ENCODE assay signal across 9 cellular contexts in genomic region chr19:52397310-52398090, GRCh38. TPM values are rescaled to one million over a fixed set of nuclear protein-coding genes. Genes with fewer than 3 reads are reported as not detected.
DNase-seq lines count a peak whose midpoint lies in the region; ATAC-seq and TF ChIP-seq lines count a peak whose summit lies in the region.
"Had no signal": no experiment of that assay in that cellular context is flagged by ENCODE, and none has a peak within 500 bp of the region (broad histone marks: within the 10 kb centered on the region; RNA-seq: fewer than 3 reads in every experiment).

Gene ZNF528, plus strand, starts transcription at chr19:52397849. Its CDS starts 4,165 bp downstream, at chr19:52402014.

- peak; percentile 61 for TF ChIP-seq POLR2A in GM19193 (IDR thresholded peaks at IDR 0.05; ENCODE audit: extremely low read depth, insufficient read depth, insufficient read length)
- TF ChIP-seq POLR2A in adrenal gland (IDR thresholded peaks at IDR 0.05), result peak; percentile 29 to 67
- TF ChIP-seq POLR2A in thyroid gland (IDR thresholded peaks at IDR 0.05), result peak in 1 of 2 donors; percentile 60

- H3K9me3 ChIP-seq in adrenal gland (replicated peaks in 1 of 3) (peaks cover 0 to 4% (median 0%) of the 10 kb centered on the region in 3 donors), thyroid gland (no peaks in the 10 kb centered on the region)

- H3K27ac ChIP-seq in adrenal gland, result peak within 1 kb of the TSS in 4 of 5 donors; percentile 22 to 83 (median 58)
- H3K27ac ChIP-seq in thyroid gland, result peak within 1 kb of the TSS; percentile 37 to 59 (median 45)

- H3K4me1 ChIP-seq in adrenal gland (replicated peaks in 1 of 2), result peaks cover 10 to 15% of the 10 kb centered on the region in 2 donors
- peaks cover 6 to 15% of the 10 kb centered on the region in 2 donors for H3K4me1 ChIP-seq in thyroid gland

- H3K36me3 ChIP-seq in adrenal gland (replicated peaks in 1 of 2) (peaks cover 0 to 10% of the 10 kb centered on the region in 2 donors), thyroid gland (peaks cover 11 to 19% of the 10 kb centered on the region in 2 donors)

- H3K4me3 ChIP-seq in LNCaP clone FGC (ENCODE audit: low read depth, low read length) (peak within 1 kb of the TSS; percentile 71), adrenal gland (peak within 1 kb of the TSS; percentile 26 to 84 (median 68)), thyroid gland (replicated peaks in 1 of 3) (peak within 1 kb of the TSS; percentile 53 to 85 (median 85))

- intact Hi-C loops in adrenal gland (cut with DNase I) (no loop called here), Right ventricle myocardium inferior (cut with DNase I) (loop anchor here (2.0 to 5.0 kb wide), 2 partner anchors 27 to 55 kb away; partner anchors contain the start of gene ZNF578), thyroid gland (cut with DNase I) (no loop called here)

- no peak for TF ChIP-seq CTCF in LNCaP clone FGC (IDR thresholded peaks at IDR 0.05; ENCODE audit: control insufficient read depth, extremely low read depth, insufficient read depth)
- no peak for TF ChIP-seq CTCF in adrenal gland (IDR thresholded peaks at IDR 0.05)
- TF ChIP-seq CTCF in thyroid gland (IDR thresholded peaks at IDR 0.05), result no peak

- ATAC-seq in Right ventricle myocardium inferior, result peak; percentile 100
- ATAC-seq: HCT116 had no signal

- WGBS in adrenal gland, 4 donors, result 0 to 1% (median 1%) methylated on average over 19 to 37 of the region's 37 CpGs
- WGBS in thyroid gland, 2 donors, result 0 to 1% methylated on average over 36 to 37 of the region's 37 CpGs

- H3K27me3 ChIP-seq in adrenal gland (no peaks in the 10 kb centered on the region), thyroid gland (no peaks in the 10 kb centered on the region)

- DNase-seq in AG08396 (ENCODE audit: low spot score) (peak; percentile 99), LNCaP clone FGC (ENCODE audit: low read depth) (peak; percentile 81), T-helper 1 cell (peak; percentile 85 to 91 (median 89)), adrenal gland (peak; percentile 95 to 98 (median 97)), Right ventricle myocardium inferior (ENCODE audit: missing footprints) (peak; percentile 98), pons (ENCODE audit: low spot score) (peak; percentile 89), thyroid gland (peak; percentile 98 to 99)

RNA-seq across cellular contexts. Expression of gene ZNF528, which starts in this region (rescaled TPM):
- total RNA-seq in adrenal gland, result 10 to 100 TPM in 7 of 8 donors, 1 to 10 TPM in 1; 7.6 to 48.5 (median 23.4) TPM
- 10 to 100 TPM in 2 of 3 donors, 1 to 10 TPM in 1; 10.0 to 29.8 (median 22.4) TPM for polyA plus RNA-seq in adrenal gland
- 12.6 TPM for total RNA-seq in Right ventricle myocardium inferior
- total RNA-seq in thyroid gland, result 10 to 100 TPM; 25.3 to 63.3 (median 43.3) TPM

Comparison
In these comparisons a context has a peak if more than half of its experiments do, and no peak if none do; other contexts are left out.
1. Peak in every context shown above with its lines: DNase-seq, ATAC-seq, H3K4me3 ChIP-seq and H3K27ac ChIP-seq.